ENCODE assay signal across 28 cellular contexts in the genomic region with DNA sequence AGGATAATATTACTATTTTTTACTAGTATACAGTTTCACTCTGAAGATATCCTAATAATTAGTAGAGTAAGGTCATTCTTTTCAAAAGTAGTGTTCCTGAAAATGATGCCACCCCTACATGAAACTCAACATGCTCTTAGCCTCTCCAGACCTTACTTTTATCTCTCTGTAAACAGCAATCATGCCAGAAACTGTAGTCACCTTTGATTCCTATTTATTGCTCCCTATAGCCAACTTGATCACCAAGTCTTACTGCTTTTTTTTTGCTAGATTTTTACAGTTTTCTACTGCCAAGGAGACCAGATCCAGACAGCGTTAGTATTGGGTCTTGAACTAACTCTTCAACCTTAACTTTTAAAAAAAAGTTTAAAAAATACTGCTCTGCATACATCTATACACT. TPM values are rescaled to one million over a fixed set of nuclear protein-coding genes. Genes with fewer than 3 reads are reported as not detected.
DNase-seq lines count a peak whose midpoint lies in the region; ATAC-seq, FAIRE-seq and TF ChIP-seq lines count a peak whose summit lies in the region.
"Had no signal": no experiment of that assay in that cellular context is flagged by ENCODE, and none has a peak within 500 bp of the region (broad histone marks: within the 10 kb centered on the region; RNA-seq: fewer than 3 reads in every experiment).

No MANE protein-coding gene starts in this region.

- no peak overlapping the region for H3K4me3 Mint-ChIP-seq in neural progenitor cell
- H3K4me3 Mint-ChIP-seq: CD14-positive monocyte; CD4-positive, alpha-beta memory T cell; CD4-positive, CD25-positive, alpha-beta regulatory T cell; CD8-positive, alpha-beta memory T cell had no signal

- H3K4me1 Mint-ChIP-seq in neural progenitor cell: no peaks in the 10 kb centered on the region
- H3K4me1 Mint-ChIP-seq: CD14-positive monocyte had no signal

- no peak overlapping the region for H3K4me2 ChIP-seq in hepatocyte
- no peak overlapping the region for H3K4me2 ChIP-seq in neural progenitor cell
- H3K4me2 ChIP-seq: BLaER1 had no signal

- TF ChIP-seq POLR2A in H54 (IDR thresholded peaks at IDR 0.05; ENCODE audit: low read depth, low read length): no peak
- no peak for TF ChIP-seq POLR2A in vagina (IDR thresholded peaks at IDR 0.05)

- WGBS in hepatocyte (ENCODE audit: low lambda C conversion rate, missing lambda C conversion rate): 79% methylated on average over 1 of the region's 1 CpG

- H3K36me3 ChIP-seq in hepatocyte (replicated peaks; ENCODE audit: insufficient read depth, low read depth) (no peaks in the 10 kb centered on the region), mucosa of descending colon (ENCODE audit: low read depth) (no peaks in the 10 kb centered on the region), vagina (peaks cover 0 to 10% of the 10 kb centered on the region in 2 donors), neural progenitor cell (no peaks in the 10 kb centered on the region)
- H3K36me3 ChIP-seq: BE2C had no signal

- no peaks in the 10 kb centered on the region for H3K27me3 ChIP-seq in hepatocyte
- no peaks in the 10 kb centered on the region for H3K27me3 ChIP-seq in vagina
- no peaks in the 10 kb centered on the region for H3K27me3 ChIP-seq in neural progenitor cell
- H3K27me3 ChIP-seq: BE2C, BLaER1 had no signal

- no peaks in the 10 kb centered on the region for H3K27me3 Mint-ChIP-seq in neural progenitor cell (ENCODE audit: insufficient read depth, low read depth)
- H3K27me3 Mint-ChIP-seq: CD4-positive, alpha-beta memory T cell; CD4-positive, CD25-positive, alpha-beta regulatory T cell; CD8-positive, alpha-beta memory T cell had no signal

- no peak overlapping the region for H3K9ac ChIP-seq in neural progenitor cell
- H3K9ac ChIP-seq: BLaER1 had no signal

- no peaks in the 10 kb centered on the region for H4K20me1 ChIP-seq in hepatocyte (ENCODE audit: insufficient read depth, poor library complexity, severe bottlenecking)
- no peaks in the 10 kb centered on the region for H4K20me1 ChIP-seq in neural progenitor cell (ENCODE audit: low read depth)
- H4K20me1 ChIP-seq: BLaER1 had no signal

- H3K27ac ChIP-seq in hepatocyte: peak overlapping the region; percentile 4
- H3K27ac ChIP-seq in vagina: no peak overlapping the region
- H3K27ac ChIP-seq in neural progenitor cell: no peak overlapping the region
- no peak overlapping the region for H3K27ac ChIP-seq in caudate nucleus (ENCODE audit: low read depth, low read length)
- H3K27ac ChIP-seq: BLaER1 had no signal

- peaks cover 4% of the 10 kb centered on the region for H3K36me3 Mint-ChIP-seq in neural progenitor cell

- H3K4me1 ChIP-seq in hepatocyte (ENCODE audit: insufficient read depth) (no peaks in the 10 kb centered on the region), mucosa of descending colon (ENCODE audit: low read depth) (no peaks in the 10 kb centered on the region), vagina (no peaks in the 10 kb centered on the region), neural progenitor cell (no peaks in the 10 kb centered on the region)
- H3K4me1 ChIP-seq: BE2C, BLaER1 had no signal

- no peaks in the 10 kb centered on the region for H3K9me2 ChIP-seq in hepatocyte (replicated peaks; ENCODE audit: insufficient read depth)

- no peak overlapping the region for H3K27ac Mint-ChIP-seq in neural progenitor cell
- H3K27ac Mint-ChIP-seq: CD14-positive monocyte; CD4-positive, CD25-positive, alpha-beta regulatory T cell had no signal

- H3K9me3 Mint-ChIP-seq in neural progenitor cell: no peaks in the 10 kb centered on the region
- H3K9me3 Mint-ChIP-seq: CD14-positive monocyte; CD4-positive, CD25-positive, alpha-beta regulatory T cell; CD8-positive, alpha-beta memory T cell had no signal

- DNase-seq in H54 (ENCODE audit: insufficient read length, low spot score) (no peak), hepatocyte (ENCODE audit: low spot score) (no peak), mucosa of descending colon (no peak), HPDE6-E6E7 (ENCODE audit: extremely low spot score) (no peak), vagina (ENCODE audit: extremely low spot score in 2 of 2) (no peak), neural progenitor cell (ENCODE audit: low spot score) (no peak), caudate nucleus (lab: John Stamatoyannopoulos, UW) (no peak)
- DNase-seq: 8988T; ACHN; BE2C; C1 segment of cervical spinal cord; Calu3; CD4-positive, alpha-beta memory T cell; CD4-positive, CD25-positive, alpha-beta regulatory T cell; CD8-positive, alpha-beta memory T cell; COR-L47; DMS53; DMS79; DND-41; EL; GDM1 had no signal

- H3K4me3 ChIP-seq in hepatocyte (no peak overlapping the region), mucosa of descending colon (no peak overlapping the region), vagina (no peak overlapping the region), neural progenitor cell (no peak overlapping the region)
- H3K4me3 ChIP-seq: BLaER1, GM12878 had no signal

- H2AFZ ChIP-seq in hepatocyte (no peak overlapping the region), neural progenitor cell (replicated peaks) (no peak overlapping the region)

- H3F3A ChIP-seq in neural progenitor cell (ENCODE audit: low read depth): no peaks in the 10 kb centered on the region

- no peaks in the 10 kb centered on the region for H3K79me2 ChIP-seq in hepatocyte
- no peaks in the 10 kb centered on the region for H3K79me2 ChIP-seq in neural progenitor cell (ENCODE audit: low read depth)

- TF ChIP-seq CTCF in hepatocyte (IDR thresholded peaks at IDR 0.05; ENCODE audit: poor library complexity): no peak
- TF ChIP-seq CTCF in mucosa of descending colon (IDR thresholded peaks at IDR 0.05): no peak
- no peak for TF ChIP-seq CTCF in vagina (IDR thresholded peaks at IDR 0.05)
- TF ChIP-seq CTCF in neural progenitor cell (IDR thresholded peaks at IDR 0.05): no peak

- FAIRE-seq in H54 (lab: Jason Lieb, UNC): peak; percentile 6
- FAIRE-seq: A204.1, D721Med, GM12878, GM12892, GM18507 had no signal

- peak; percentile 24 for ATAC-seq in mucosa of descending colon
- ATAC-seq: GM12878 had no signal

- intact Hi-C loops in mucosa of descending colon (cut with DNase I, micrococcal nuclease) (no loop called here), vagina (cut with DNase I) (no loop called here)

- H3K9me3 ChIP-seq in hepatocyte (ENCODE audit: low read depth) (no peaks in the 10 kb centered on the region), mucosa of descending colon (no peaks in the 10 kb centered on the region), vagina (no peaks in the 10 kb centered on the region), neural progenitor cell (ENCODE audit: low read depth) (no peaks in the 10 kb centered on the region)
- H3K9me3 ChIP-seq: BE2C, BLaER1 had no signal

RNA-seq across cellular contexts. Expression of a gene that starts 36.2 kb away (rescaled TPM):
- total RNA-seq in hepatocyte: 11.5 and 13.5 TPM in 2 replicates
- 12.1 and 14.2 TPM in 2 replicates for polyA plus RNA-seq in hepatocyte
- total RNA-seq in mucosa of descending colon: 10 to 100 TPM in 2 of 3 donors, 1 to 10 TPM in 1; 8.8 to 16.5 (median 10.5) TPM
- total RNA-seq in vagina: 12.0 TPM
- 13.7 and 22.0 TPM in 2 replicates for total RNA-seq in neural progenitor cell (ENCODE audit: low replicate concordance)
